16 cellular contexts compared by ENCODE assay signal in the genomic region with DNA sequence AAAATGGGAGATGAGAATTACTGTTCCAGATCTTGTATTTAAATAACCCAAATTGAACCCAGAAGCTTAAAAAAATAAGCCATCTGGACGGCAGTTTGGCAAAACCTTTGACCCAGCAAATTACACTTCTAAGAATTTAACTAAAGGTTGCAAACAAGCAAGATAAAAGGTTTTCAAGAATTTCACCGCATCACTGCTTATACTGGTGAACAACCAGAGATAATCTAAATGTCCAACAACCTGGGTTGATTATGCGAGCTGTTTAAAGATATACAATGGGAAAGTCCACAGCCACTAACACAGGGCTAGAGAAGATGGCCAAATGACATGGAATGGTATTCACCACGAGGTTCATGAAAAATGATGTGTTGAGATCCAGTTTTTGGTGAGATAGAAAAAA.
A peak's percentile ranks its signal among the peaks of the same experiment; 100 is the strongest.
DNase-seq lines count a peak whose midpoint lies in the region; ATAC-seq and TF ChIP-seq lines count a peak whose summit lies in the region.
"Had no signal": no experiment of that assay in that cellular context is flagged by ENCODE, and none has a peak within 500 bp of the region (broad histone marks: within the 10 kb centered on the region; RNA-seq: fewer than 3 reads in every experiment).

No MANE protein-coding gene starts in this region.

- H3K36me3 ChIP-seq in KOPT-K1 (ENCODE audit: insufficient read depth, low read length) = 0 out of 2 replicates have a peak, but pooled peaks cover 17% of the 10 kb centered on the region
- H3K36me3 ChIP-seq in RWPE2 (ENCODE audit: low read depth) = no peaks in the 10 kb centered on the region
- no peaks in the 10 kb centered on the region for H3K36me3 ChIP-seq in trophoblast cell (ENCODE audit: control insufficient read depth in 1 of 2, insufficient read depth in 2 of 2, low read length in 2 of 2)

- DNase-seq in RWPE2 (ENCODE audit: low spot score) = no peak
- DNase-seq in erythroblast (lab: John Stamatoyannopoulos, UW) = peak; percentile 47 to 66
- DNase-seq in trophoblast cell = peak in 1 of 2 donors; percentile 56
- DNase-seq in T1000 (lab: John Stamatoyannopoulos, UW) = no peak
- no peak for DNase-seq in NCI-H1092 (lab: John Stamatoyannopoulos, UW)
- no peak for DNase-seq in T-helper 2 cell treated with Interferon-gamma antibody and Interleukin-4, amounts not matched to agents 5 μg/mL and 100 μg/mL, for 36 hours (ENCODE audit: low spot score)
- DNase-seq: Calu3; CD8-positive, alpha-beta T cell; DMS79 treated with DMSO at 0.1 percent for 48 hours; GF-D8; HCEC 1CT had no signal

- H3K9ac ChIP-seq in trophoblast cell (ENCODE audit: low read length) = no peak overlapping the region
- H3K9ac ChIP-seq: BLaER1 treated with 17β-estradiol and CSF1 and Interleukin-3, amounts not matched to agents 10 nM and 100 nM had no signal

- WGBS in trophoblast cell (ENCODE audit: extremely low coverage, insufficient coverage, insufficient read length) = no CpG with 5 or more reads among the region's 4 CpGs

- no peak overlapping the region for H3K18ac ChIP-seq in trophoblast cell (ENCODE audit: low read length)

- no peak overlapping the region for H2AFZ ChIP-seq in trophoblast cell (ENCODE audit: insufficient read depth, low read length, poor library complexity)

- H3K4ac ChIP-seq in trophoblast cell (ENCODE audit: low read depth, low read length) = no peak overlapping the region

- no peak overlapping the region for H3K27ac Mint-ChIP-seq in T-helper 2 cell treated with Interferon-gamma antibody and Interleukin-4, amounts not matched to agents 5 μg/mL and 100 μg/mL, for 36 hours
- H3K27ac Mint-ChIP-seq: B cell; CD8-positive, alpha-beta T cell; IgD-negative memory B cell had no signal

- no peak overlapping the region for H3K4me3 Mint-ChIP-seq in T-helper 2 cell treated with Interferon-gamma antibody and Interleukin-4, amounts not matched to agents 5 μg/mL and 100 μg/mL, for 36 hours
- H3K4me3 Mint-ChIP-seq: B cell; CD8-positive, alpha-beta T cell; IgD-negative memory B cell had no signal

- H3K27me3 Mint-ChIP-seq in T-helper 2 cell treated with Interferon-gamma antibody and Interleukin-4, amounts not matched to agents 5 μg/mL and 100 μg/mL, for 36 hours (ENCODE audit: low read depth) = no peaks in the 10 kb centered on the region
- H3K27me3 Mint-ChIP-seq: IgD-negative memory B cell had no signal

- no peak overlapping the region for H4K12ac ChIP-seq in trophoblast cell (ENCODE audit: low read depth, low read length)

- H4K91ac ChIP-seq in trophoblast cell (ENCODE audit: low read depth, low read length) = no peak overlapping the region

- H3K9me3 Mint-ChIP-seq in T-helper 2 cell treated with Interferon-gamma antibody and Interleukin-4, amounts not matched to agents 5 μg/mL and 100 μg/mL, for 36 hours = no peaks in the 10 kb centered on the region
- H3K9me3 Mint-ChIP-seq: CD8-positive, alpha-beta T cell; IgD-negative memory B cell had no signal

- ATAC-seq in RWPE2 (ENCODE audit: low read depth) (no peak), GM18502 (IDR thresholded peaks at IDR 0.05; ENCODE audit: poor library complexity, unreplicated experiment) (no peak)
- ATAC-seq: CD8-positive, alpha-beta T cell had no signal

- no peak overlapping the region for H3K4me2 ChIP-seq in trophoblast cell (ENCODE audit: low read length)
- H3K4me2 ChIP-seq: BLaER1 treated with 17β-estradiol and CSF1 and Interleukin-3, amounts not matched to agents 10 nM and 100 nM had no signal

- H2BK12ac ChIP-seq in trophoblast cell (ENCODE audit: low read length) = no peak overlapping the region

- H3K4me1 ChIP-seq in RWPE2 (ENCODE audit: insufficient read depth, poor library complexity, severe bottlenecking) (peaks cover 38% of the 10 kb centered on the region), trophoblast cell (ENCODE audit: control insufficient read depth in 1 of 2, insufficient read depth in 2 of 2, low read length in 2 of 2) (peaks cover 33 to 38% of the 10 kb centered on the region in 2 experiments)

- no peak overlapping the region for H2BK120ac ChIP-seq in trophoblast cell (ENCODE audit: insufficient read depth, low read length, poor library complexity)

- TF ChIP-seq POLR2A in erythroblast (IDR thresholded peaks at IDR 0.05; ENCODE audit: low read length) = no peak

- no peak overlapping the region for H2AK5ac ChIP-seq in trophoblast cell (ENCODE audit: low read length)

- H3K79me1 ChIP-seq in trophoblast cell (ENCODE audit: low read length) = peaks cover 33% of the 10 kb centered on the region

- no peak overlapping the region for H4K8ac ChIP-seq in trophoblast cell (ENCODE audit: low read depth, low read length)

- peaks cover 44% of the 10 kb centered on the region for H3K4me1 Mint-ChIP-seq in T-helper 2 cell treated with Interferon-gamma antibody and Interleukin-4, amounts not matched to agents 5 μg/mL and 100 μg/mL, for 36 hours (ENCODE audit: low read depth)
- H3K4me1 Mint-ChIP-seq: B cell, IgD-negative memory B cell had no signal

- H3K4me3 ChIP-seq in RWPE2 (ENCODE audit: severe bottlenecking) (no peak overlapping the region), trophoblast cell (ENCODE audit: low read depth, low read length) (no peak overlapping the region)
- H3K4me3 ChIP-seq: BLaER1 treated with 17β-estradiol and CSF1 and Interleukin-3, amounts not matched to agents 10 nM and 100 nM had no signal

- peak overlapping the region; percentile 40 for H2BK5ac ChIP-seq in trophoblast cell (ENCODE audit: low read depth, low read length, poor library complexity)

- no peak overlapping the region for H3K23ac ChIP-seq in trophoblast cell (ENCODE audit: low read length)

- TF ChIP-seq CTCF in RWPE2 (IDR thresholded peaks at IDR 0.05; ENCODE audit: poor library complexity, severe bottlenecking) = no peak

- H3K14ac ChIP-seq in trophoblast cell (ENCODE audit: low read length) = no peak overlapping the region

- H3K27ac ChIP-seq in KOPT-K1 (ENCODE audit: low read depth, low read length, poor library complexity, severe bottlenecking) = peak overlapping the region; percentile 56
- peak overlapping the region; percentile 94 for H3K27ac ChIP-seq in RWPE2 (ENCODE audit: poor library complexity, severe bottlenecking)
- H3K27ac ChIP-seq in trophoblast cell (ENCODE audit: low read depth, low read length) = no peak overlapping the region
- H3K27ac ChIP-seq: BLaER1 treated with 17β-estradiol and CSF1 and Interleukin-3, amounts not matched to agents 10 nM and 100 nM had no signal

- H3K27me3 ChIP-seq in RWPE2 (ENCODE audit: insufficient read depth, poor library complexity, severe bottlenecking) = no peaks in the 10 kb centered on the region
- no peaks in the 10 kb centered on the region for H3K27me3 ChIP-seq in trophoblast cell (ENCODE audit: insufficient read depth, low read length)
- H3K27me3 ChIP-seq: BLaER1 treated with 17β-estradiol and CSF1 and Interleukin-3, amounts not matched to agents 10 nM and 100 nM had no signal

- H3K79me2 ChIP-seq in trophoblast cell (ENCODE audit: control insufficient read depth, insufficient read depth, low read length, poor library complexity) = peaks cover 2% of the 10 kb centered on the region

- H3K36me3 Mint-ChIP-seq in T-helper 2 cell treated with Interferon-gamma antibody and Interleukin-4, amounts not matched to agents 5 μg/mL and 100 μg/mL, for 36 hours (ENCODE audit: low read depth) = peaks cover 11% of the 10 kb centered on the region
- H3K36me3 Mint-ChIP-seq: CD8-positive, alpha-beta T cell; IgD-negative memory B cell had no signal

- H3K9me3 ChIP-seq in KOPT-K1 (ENCODE audit: insufficient read depth, low read length, poor library complexity, severe bottlenecking) (no peaks in the 10 kb centered on the region), RWPE2 (ENCODE audit: severe bottlenecking) (no peaks in the 10 kb centered on the region), trophoblast cell (ENCODE audit: insufficient read depth, low read depth, low read length) (no peaks in the 10 kb centered on the region)
- H3K9me3 ChIP-seq: BLaER1 treated with 17β-estradiol and CSF1 and Interleukin-3, amounts not matched to agents 10 nM and 100 nM had no signal

Comparison
In these comparisons a context has a peak if more than half of its experiments do, and no peak if none do; other contexts are left out.
1. DNase-seq: peak in erythroblast (2 of 2); none in RWPE2 (single experiment), T1000 (single experiment), NCI-H1092 (single experiment) and T-helper 2 cell treated with Interferon-gamma antibody and Interleukin-4, amounts not matched to agents 5 μg/mL and 100 μg/mL, for 36 hours (single experiment).